27 cellular contexts compared by ENCODE assay signal in genomic region chr3:29804044-29804443, GRCh38.
"Had no signal": no experiment of that assay in that cellular context is flagged by ENCODE, and none has a peak within 500 bp of the region (broad histone marks: within the 10 kb centered on the region; RNA-seq: fewer than 3 reads in every experiment).

No MANE protein-coding gene starts in this region.

- H3K9me3 ChIP-seq: colonic mucosa, esophagus muscularis mucosa, esophagus squamous epithelium, gastrocnemius medialis, gastroesophageal sphincter, heart left ventricle, heart right ventricle had no signal

- FAIRE-seq: endometrium, endothelial cell of umbilical vein had no signal

- H3K27me3 ChIP-seq: colonic mucosa, dorsolateral prefrontal cortex, esophagus muscularis mucosa, esophagus squamous epithelium, foreskin keratinocyte, gastrocnemius medialis, gastroesophageal sphincter, heart left ventricle, heart right ventricle had no signal

- ATAC-seq: effector memory CD8-positive, alpha-beta T cell; esophagus mucosa; foreskin keratinocyte; gastrocnemius medialis; gastroesophageal sphincter; heart left ventricle; heart right ventricle had no signal

- H3K4me3 Mint-ChIP-seq: dendritic cell treated with granulocyte-macrophage colony-stimulating factor and Interleukin-4, amounts not matched to agents 40 ng/mL and 50 ng/mL, for 4 days; effector memory CD8-positive, alpha-beta T cell; endodermal cell had no signal

- H3K4me1 ChIP-seq: colonic mucosa, esophagus muscularis mucosa, esophagus squamous epithelium, foreskin keratinocyte, gastroesophageal sphincter had no signal

- H3K27ac ChIP-seq: colonic mucosa, coronary artery, dorsolateral prefrontal cortex, epithelial cell of prostate, esophagus muscularis mucosa, esophagus squamous epithelium, foreskin keratinocyte, gastrocnemius medialis, gastroesophageal sphincter, heart left ventricle, heart right ventricle had no signal

- DNase-seq: colonic mucosa; cortex of kidney; dermis blood vessel endothelial cell; dorsolateral prefrontal cortex; effector CD4-positive, alpha-beta T cell; effector CD8-positive, alpha-beta T cell; effector memory CD4-positive, alpha-beta T cell; effector memory CD8-positive, alpha-beta T cell; endodermal cell; erythroblast; esophagus squamous epithelium; foreskin fibroblast; foreskin keratinocyte; foreskin melanocyte; gastrocnemius medialis; glutamatergic neuron; head of caudate nucleus; heart left ventricle; heart right ventricle had no signal

- H3K27ac Mint-ChIP-seq: dendritic cell treated with granulocyte-macrophage colony-stimulating factor and Interleukin-4, amounts not matched to agents 40 ng/mL and 50 ng/mL, for 4 days; effector memory CD8-positive, alpha-beta T cell; endodermal cell had no signal

- H3K36me3 ChIP-seq: colonic mucosa, esophagus muscularis mucosa, esophagus squamous epithelium, gastrocnemius medialis, gastroesophageal sphincter, heart left ventricle, heart right ventricle had no signal

- H3K27me3 Mint-ChIP-seq: dendritic cell treated with granulocyte-macrophage colony-stimulating factor and Interleukin-4, amounts not matched to agents 40 ng/mL and 50 ng/mL, for 4 days; effector memory CD8-positive, alpha-beta T cell had no signal

- H3K4me1 Mint-ChIP-seq: endodermal cell had no signal

- H3K4me3 ChIP-seq: colonic mucosa, coronary artery, dorsolateral prefrontal cortex, esophagus muscularis mucosa, esophagus squamous epithelium, gastrocnemius medialis, gastroesophageal sphincter, heart left ventricle, heart right ventricle had no signal

- H3K9me3 Mint-ChIP-seq: dendritic cell treated with granulocyte-macrophage colony-stimulating factor and Interleukin-4, amounts not matched to agents 40 ng/mL and 50 ng/mL, for 4 days; endodermal cell had no signal
